18 cellular contexts compared by ENCODE assay signal in the genomic region with DNA sequence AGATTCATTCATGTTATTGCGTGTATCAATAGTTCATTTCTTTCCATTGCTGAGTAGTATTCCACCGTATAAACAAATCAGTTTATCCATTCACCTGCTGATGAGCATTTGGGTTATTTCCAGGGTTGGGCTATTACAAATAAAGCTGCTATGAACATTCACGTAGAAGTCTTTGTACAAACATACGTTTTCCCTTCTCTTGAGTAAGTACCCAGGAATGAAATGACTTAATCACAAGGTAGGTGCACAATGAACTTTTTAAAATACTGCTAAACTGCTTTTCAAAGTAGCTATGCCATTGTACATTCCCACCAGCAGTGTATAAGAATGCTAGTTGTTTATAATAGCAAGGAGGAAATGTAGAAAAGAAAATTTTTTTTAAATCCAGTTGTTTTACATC. TPM values are rescaled to one million over a fixed set of nuclear protein-coding genes. Genes with fewer than 3 reads are reported as not detected.
DNase-seq lines count a peak whose midpoint lies in the region; ATAC-seq, FAIRE-seq and TF ChIP-seq lines count a peak whose summit lies in the region.
"Had no signal": no experiment of that assay in that cellular context is flagged by ENCODE, and none has a peak within 500 bp of the region (broad histone marks: within the 10 kb centered on the region; RNA-seq: fewer than 3 reads in every experiment).

No MANE protein-coding gene starts in this region.

- no peak for FAIRE-seq in astrocyte (lab: Jason Lieb, UNC)
- FAIRE-seq: GM12878, H1 had no signal

- no peaks in the 10 kb centered on the region for H3K9me3 ChIP-seq in astrocyte (ENCODE audit: insufficient read depth, low read depth, low read length)
- H3K9me3 ChIP-seq: SJCRH30 had no signal

- H3K79me2 ChIP-seq in astrocyte (ENCODE audit: insufficient read depth, low read length) = no peaks in the 10 kb centered on the region

- no peak for TF ChIP-seq CTCF in astrocyte (IDR thresholded peaks at IDR 0.05; ENCODE audit: insufficient read depth, low read depth, low read length)

- H3K36me3 Mint-ChIP-seq in astrocyte (ENCODE audit: low read depth, unreplicated experiment) = no peaks in the 10 kb centered on the region
- no peaks in the 10 kb centered on the region for H3K36me3 Mint-ChIP-seq in activated T-helper 17 cell treated with anti-CD3 and anti-CD28 coated beads, Interleukin-2, amount 50 U/mL, for 72 hours (ENCODE audit: low read depth)

- H3K4me1 Mint-ChIP-seq in astrocyte (ENCODE audit: low read depth, unreplicated experiment) = peaks cover 2% of the 10 kb centered on the region
- H3K4me1 Mint-ChIP-seq in activated T-helper 17 cell treated with anti-CD3 and anti-CD28 coated beads, Interleukin-2, amount 50 U/mL, for 72 hours = no peaks in the 10 kb centered on the region

- no peaks in the 10 kb centered on the region for H4K20me1 ChIP-seq in astrocyte (ENCODE audit: insufficient read depth, low read length)

- no peak overlapping the region for H3K4me2 ChIP-seq in astrocyte (ENCODE audit: low read length)

- H3K27me3 Mint-ChIP-seq in astrocyte (ENCODE audit: low read depth, unreplicated experiment) = no peaks in the 10 kb centered on the region
- H3K27me3 Mint-ChIP-seq in activated T-helper 17 cell treated with anti-CD3 and anti-CD28 coated beads, Interleukin-2, amount 50 U/mL, for 72 hours = peaks cover 19% of the 10 kb centered on the region
- H3K27me3 Mint-ChIP-seq: B cell had no signal

- H3K27ac ChIP-seq in astrocyte (ENCODE audit: low read depth, low read length) = no peak overlapping the region
- H3K27ac ChIP-seq: SJCRH30 had no signal

- no peak overlapping the region for H2AFZ ChIP-seq in astrocyte (ENCODE audit: low read depth, low read length)

- no peaks in the 10 kb centered on the region for H3K27me3 ChIP-seq in astrocyte (ENCODE audit: insufficient read depth, low read length)
- H3K27me3 ChIP-seq: SJCRH30 had no signal

- DNase-seq in NCI-H748 (lab: John Stamatoyannopoulos, UW; ENCODE audit: unreplicated experiment) (peak; percentile 0), NCI-H748 treated with DMSO at 0.1 percent for 48 hours (lab: John Stamatoyannopoulos, UW) (no peak), astrocyte (ENCODE audit: low read depth) (peak; percentile 8), iris pigment epithelial cell (ENCODE audit: low read depth) (peak; percentile 44), middle frontal gyrus (ENCODE audit: extremely low spot score, low spot score) (no peak)
- DNase-seq in activated naive CD4-positive, alpha-beta T cell treated with Interleukin-2 at 50 U/mL for 16 hours = no peak
- DNase-seq: 8988T, DMS 273 treated with DMSO at 0.1 percent for 48 hours, KBM-7, MV-4-11, NCI-H510A, SJCRH30 had no signal

- H3K4me1 ChIP-seq in astrocyte (ENCODE audit: insufficient read depth, low read length) = no peaks in the 10 kb centered on the region
- H3K4me1 ChIP-seq: SJCRH30 had no signal

- H3K9me3 Mint-ChIP-seq in astrocyte (ENCODE audit: unreplicated experiment) = no peaks in the 10 kb centered on the region
- no peaks in the 10 kb centered on the region for H3K9me3 Mint-ChIP-seq in activated T-helper 17 cell treated with anti-CD3 and anti-CD28 coated beads, Interleukin-2, amount 50 U/mL, for 72 hours

- H3K4me3 ChIP-seq in astrocyte (ENCODE audit: insufficient read depth, low read depth, low read length) = no peak overlapping the region
- H3K4me3 ChIP-seq: GM12878, SJCRH30 had no signal

- no peak overlapping the region for H3K27ac Mint-ChIP-seq in astrocyte (ENCODE audit: unreplicated experiment)
- no peak overlapping the region for H3K27ac Mint-ChIP-seq in activated T-helper 17 cell treated with anti-CD3 and anti-CD28 coated beads, Interleukin-2, amount 50 U/mL, for 72 hours
- H3K27ac Mint-ChIP-seq: B cell had no signal

- H3K9ac ChIP-seq in astrocyte (ENCODE audit: low read length) = no peak overlapping the region

- no peak overlapping the region for H3K4me3 Mint-ChIP-seq in astrocyte (ENCODE audit: unreplicated experiment)
- no peak overlapping the region for H3K4me3 Mint-ChIP-seq in activated T-helper 17 cell treated with anti-CD3 and anti-CD28 coated beads, Interleukin-2, amount 50 U/mL, for 72 hours
- H3K4me3 Mint-ChIP-seq: B cell had no signal

- H3K36me3 ChIP-seq in astrocyte (ENCODE audit: insufficient read depth, low read length) = no peaks in the 10 kb centered on the region
- H3K36me3 ChIP-seq: SJCRH30 had no signal

- ATAC-seq in HG02981 (IDR thresholded peaks at IDR 0.05; ENCODE audit: unreplicated experiment) = no peak
- ATAC-seq in activated T-helper 17 cell treated with anti-CD3 and anti-CD28 coated beads, Interleukin-2, amount 50 U/mL, for 72 hours (replicated peaks) = no peak
- ATAC-seq: GM12878, Panc1 had no signal

RNA-seq across cellular contexts. Expression of gene SYTL4, which starts 35.9 kb away (rescaled TPM):
- total RNA-seq in astrocyte = 3.3 and 4.1 TPM in 2 replicates
- not detected for total RNA-seq in activated T-helper 17 cell treated with anti-CD3 and anti-CD28 coated beads, Interleukin-2, amount 50 U/mL, for 72 hours
- total RNA-seq: B cell, SJCRH30 had no signal

RNA-seq across cellular contexts. Expression of gene SRPX2, which starts 52.0 kb away (rescaled TPM):
- 39.3 and 50.1 TPM in 2 replicates for total RNA-seq in astrocyte
- total RNA-seq in activated T-helper 17 cell treated with anti-CD3 and anti-CD28 coated beads, Interleukin-2, amount 50 U/mL, for 72 hours = not detected
- total RNA-seq: B cell, GM12878, H1 had no signal

RNA-seq across cellular contexts. Expression of gene TSPAN6, which starts 59.4 kb away (rescaled TPM):
- 49.7 and 51.2 TPM in 2 replicates for total RNA-seq in astrocyte
- total RNA-seq in activated T-helper 17 cell treated with anti-CD3 and anti-CD28 coated beads, Interleukin-2, amount 50 U/mL, for 72 hours = not detected
- total RNA-seq: B cell had no signal

Comparison
In these comparisons a context has a peak if more than half of its experiments do, and no peak if none do; other contexts are left out.
1. DNase-seq: peak in NCI-H748 (single experiment), astrocyte (single experiment) and iris pigment epithelial cell (single experiment); none in NCI-H748 treated with DMSO at 0.1 percent for 48 hours (single experiment), activated naive CD4-positive, alpha-beta T cell treated with Interleukin-2 at 50 U/mL for 16 hours (single experiment) and middle frontal gyrus (single experiment).
2. RNA of gene SRPX2, which starts 52.0 kb away (total RNA-seq): 39.3 to 50.1 TPM in astrocyte; not detected in activated T-helper 17 cell treated with anti-CD3 and anti-CD28 coated beads, Interleukin-2, amount 50 U/mL, for 72 hours; every median in the first group is over 10 times any median in the second.
3. RNA of gene TSPAN6, which starts 59.4 kb away (total RNA-seq): 49.7 to 51.2 TPM in astrocyte; not detected in activated T-helper 17 cell treated with anti-CD3 and anti-CD28 coated beads, Interleukin-2, amount 50 U/mL, for 72 hours; every median in the first group is over 10 times any median in the second.